In the genomic region with DNA sequence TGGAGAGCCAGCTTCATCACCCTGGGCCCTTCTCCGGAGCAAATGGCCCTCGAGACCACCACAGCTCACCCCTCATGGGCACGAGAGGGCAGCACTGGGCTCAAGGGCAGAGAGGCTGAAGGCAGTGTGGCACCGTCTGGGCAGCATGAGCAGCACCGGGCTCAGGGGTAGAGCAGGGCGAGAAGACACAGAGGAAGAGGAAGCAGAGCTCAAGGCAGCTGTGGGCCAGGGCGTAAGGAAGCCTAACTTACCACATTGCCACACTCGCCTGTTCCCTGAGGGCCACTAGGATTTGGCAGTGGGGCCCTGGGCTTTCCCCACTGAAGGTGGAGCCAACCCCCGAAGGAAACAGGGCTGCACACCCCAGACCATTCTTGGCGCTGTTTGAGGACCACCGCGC, we compare ENCODE assay signal across 21 cellular contexts. TPM values are rescaled to one million over a fixed set of nuclear protein-coding genes. Genes with fewer than 3 reads are reported as not detected.
A peak's percentile ranks its signal among the peaks of the same experiment; 100 is the strongest.
DNase-seq lines count a peak whose midpoint lies in the region; ATAC-seq, FAIRE-seq and TF ChIP-seq lines count a peak whose summit lies in the region.
"Had no signal": no experiment of that assay in that cellular context is flagged by ENCODE, and none has a peak within 500 bp of the region (broad histone marks: within the 10 kb centered on the region; RNA-seq: fewer than 3 reads in every experiment).

No MANE protein-coding gene starts in this region.

- in situ Hi-C loops in GM12878 (cut with MboI): no loop called here

- H3K4me2 ChIP-seq in GM12878 (ENCODE audit: control insufficient read depth, insufficient read depth): no peak overlapping the region
- no peak overlapping the region for H3K4me2 ChIP-seq in PC-3 (ENCODE audit: low read length)
- H3K4me2 ChIP-seq: GM23338 had no signal

- TF ChIP-seq POLR2A in GM12878 (IDR thresholded peaks at IDR 0.05; ENCODE audit: low read depth, low read length): no peak

- H4K20me1 ChIP-seq in GM12878 (ENCODE audit: control insufficient read depth, insufficient read depth): no peaks in the 10 kb centered on the region
- H4K20me1 ChIP-seq in PC-3 (ENCODE audit: low read length): no peaks in the 10 kb centered on the region

- no peak overlapping the region for H3K27ac Mint-ChIP-seq in activated naive CD4-positive, alpha-beta T cell treated with anti-CD3 and anti-CD28 coated beads for 36 hours
- H3K27ac Mint-ChIP-seq: activated CD4-positive, alpha-beta memory T cell treated with anti-CD3 and anti-CD28 coated beads for 36 hours; CD8-positive, alpha-beta memory T cell; GM23338 had no signal

- 28% methylated on average over 12 of the region's 12 CpGs for WGBS in GM12878 (ENCODE audit: insufficient coverage, insufficient replicate concordance, low lambda C conversion rate, missing lambda C conversion rate)

- H3K79me2 ChIP-seq in GM12878 (ENCODE audit: control insufficient read depth, insufficient read depth, low read length): no peaks in the 10 kb centered on the region
- 0 out of 2 replicates have a peak, but pooled peaks cover 6% of the 10 kb centered on the region for H3K79me2 ChIP-seq in PC-3 (ENCODE audit: low read length)

- no peak overlapping the region for H3K4me3 ChIP-seq in GM06990 (replicated peaks; ENCODE audit: low read depth, low read length)
- H3K4me3 ChIP-seq in GM12878: no peak overlapping the region
- H3K4me3 ChIP-seq in PC-3 (ENCODE audit: low read length): no peak overlapping the region
- H3K4me3 ChIP-seq: adrenal gland, GM23338, prostate gland, SJCRH30, upper lobe of left lung had no signal

- no peak overlapping the region for H3K4me3 Mint-ChIP-seq in activated naive CD4-positive, alpha-beta T cell treated with anti-CD3 and anti-CD28 coated beads for 36 hours
- H3K4me3 Mint-ChIP-seq: activated CD4-positive, alpha-beta memory T cell treated with anti-CD3 and anti-CD28 coated beads for 36 hours; CD8-positive, alpha-beta memory T cell; GM23338 had no signal

- H3K36me3 Mint-ChIP-seq in activated naive CD4-positive, alpha-beta T cell treated with anti-CD3 and anti-CD28 coated beads for 36 hours (ENCODE audit: low read depth): no peaks in the 10 kb centered on the region
- H3K36me3 Mint-ChIP-seq: activated CD4-positive, alpha-beta memory T cell treated with anti-CD3 and anti-CD28 coated beads for 36 hours; CD8-positive, alpha-beta memory T cell had no signal

- H3K27ac ChIP-seq in GM12878 (ENCODE audit: control insufficient read depth, insufficient read depth): no peak overlapping the region
- no peak overlapping the region for H3K27ac ChIP-seq in PC-3 (ENCODE audit: low read length)
- H3K27ac ChIP-seq: prostate gland, SJCRH30, upper lobe of left lung had no signal

- H3K9me3 Mint-ChIP-seq in activated naive CD4-positive, alpha-beta T cell treated with anti-CD3 and anti-CD28 coated beads for 36 hours: no peaks in the 10 kb centered on the region
- H3K9me3 Mint-ChIP-seq: activated CD4-positive, alpha-beta memory T cell treated with anti-CD3 and anti-CD28 coated beads for 36 hours; CD8-positive, alpha-beta memory T cell; GM23338 had no signal

- POLR2A ChIA-PET in GM12878 (lab: Charles Lee): no interaction called here
- POLR2A ChIA-PET in PC-3 (lab: Charles Lee; ENCODE audit: unreplicated experiment): no interaction called here

- H2AFZ ChIP-seq in GM12878 (ENCODE audit: control insufficient read depth, low read depth, low read length) (no peak overlapping the region), PC-3 (ENCODE audit: low read length) (no peak overlapping the region)
- H2AFZ ChIP-seq: GM23338 had no signal

- H3K36me3 ChIP-seq in GM06990 (ENCODE audit: control insufficient read depth, insufficient read depth, low read length) (no peaks in the 10 kb centered on the region), GM12878 (ENCODE audit: control insufficient read depth in 2 of 2, insufficient read depth in 2 of 2, low read length in 1 of 2) (no peaks in the 10 kb centered on the region), PC-3 (ENCODE audit: low read depth, low read length) (peaks cover 4% of the 10 kb centered on the region; the same call in 1 of the 2 replicates)
- H3K36me3 ChIP-seq: adrenal gland, prostate gland, SJCRH30, upper lobe of left lung had no signal

- FAIRE-seq in GM12878 (lab: Jason Lieb, UNC): no peak

- no peaks in the 10 kb centered on the region for H3F3A ChIP-seq in PC-3 (ENCODE audit: low read length, unreplicated experiment)

- SMC1A ChIA-PET in GM12878 (lab: Charles Lee; ENCODE audit: uncharacterized antibody, unreplicated experiment): no interaction called here

- ATAC-seq in GM12878: peak; percentile 10; the same call in 2 of the 3 replicates
- no peak for ATAC-seq in PC-3
- ATAC-seq: GM23338 had no signal

- BruUV-seq in GM12878 (replicated peaks; lab: Mats Ljungman, UMichigan) (no TSS peak), PC-3 (replicated peaks; lab: Mats Ljungman, UMichigan) (no TSS peak)

- RAD21 ChIA-PET in GM12878 (lab: Charles Lee; ENCODE audit: unreplicated experiment): no interaction called here

- H3K27me3 Mint-ChIP-seq in activated naive CD4-positive, alpha-beta T cell treated with anti-CD3 and anti-CD28 coated beads for 36 hours (ENCODE audit: low read depth): no peaks in the 10 kb centered on the region
- H3K27me3 Mint-ChIP-seq: activated CD4-positive, alpha-beta memory T cell treated with anti-CD3 and anti-CD28 coated beads for 36 hours had no signal

- CTCF ChIA-PET in GM12878 (lab: Yijun Ruan, JAX): interaction anchor here (1.1 to 2.3 kb wide), 4 partner anchors 8 to 20 kb away, joined by 3 to 8 read pairs (median 6); no protein-coding TSS in a partner anchor
- CTCF ChIA-PET in activated naive CD4-positive, alpha-beta T cell treated with anti-CD3 and anti-CD28 coated beads for 36 hours (lab: Charles Lee): interaction anchor here (0.9 to 1.9 kb wide), 4 partner anchors 8 to 19 kb away, joined by 4 to 7 read pairs (median 4); no protein-coding TSS in a partner anchor
- CTCF ChIA-PET in PC-3 (lab: Charles Lee): no interaction called here

- no peak for TF ChIP-seq RAD21 in GM12878 (IDR thresholded peaks at IDR 0.05; ENCODE audit: insufficient read depth, low read depth, low read length)

- TF ChIP-seq CTCF in GM06990 (IDR thresholded peaks at IDR 0.05; ENCODE audit: insufficient read depth, low read length, poor library complexity, severe bottlenecking) (peak; percentile 20), GM12878 (IDR thresholded peaks at IDR 0.05 in 2 of 3, conservative IDR thresholded peaks at IDR 0.05 in 1 of 3; ENCODE audit: control insufficient read depth in 2 of 3, extremely low read depth in 1 of 3, insufficient read depth in 1 of 3, low read depth in 3 of 3, low read length in 3 of 3) (0 out of 6 replicates have a peak, but pooled peaks of 1 of the 3 experiments have one; percentile 16), PC-3 (conservative IDR thresholded peaks at IDR 0.05; ENCODE audit: low read depth, low read length) (no peak)

- H3K9ac ChIP-seq in GM12878 (ENCODE audit: control insufficient read depth, insufficient read depth, low read length) (no peak overlapping the region), PC-3 (ENCODE audit: low read length) (no peak overlapping the region)

- H3K4me1 ChIP-seq in GM12878 (ENCODE audit: control insufficient read depth, insufficient read depth, low read length): peaks cover 5% of the 10 kb centered on the region
- H3K4me1 ChIP-seq in PC-3 (ENCODE audit: insufficient read depth, low read length): peaks cover 15% of the 10 kb centered on the region
- H3K4me1 ChIP-seq: prostate gland, SJCRH30, upper lobe of left lung had no signal

- H3K9me3 ChIP-seq in GM12878 (replicated peaks; ENCODE audit: control insufficient read depth, insufficient read depth, low read length) (no peaks in the 10 kb centered on the region), PC-3 (ENCODE audit: low read length) (no peaks in the 10 kb centered on the region)
- H3K9me3 ChIP-seq: adrenal gland, prostate gland, SJCRH30, upper lobe of left lung had no signal

- H3K27me3 ChIP-seq in GM06990 (replicated peaks; ENCODE audit: control insufficient read depth, insufficient read depth, low read length) (no peaks in the 10 kb centered on the region), GM12878 (replicated peaks in 1 of 2; ENCODE audit: control insufficient read depth in 2 of 2, insufficient read depth in 2 of 2, low read length in 1 of 2) (no peaks in the 10 kb centered on the region), PC-3 (ENCODE audit: low read length) (no peaks in the 10 kb centered on the region)
- H3K27me3 ChIP-seq: adrenal gland, SJCRH30, upper lobe of left lung had no signal

- DNase-seq in Ammon's horn (ENCODE audit: low spot score) (peak; percentile 17), GM06990 (ENCODE audit: extremely low read depth, insufficient read length) (no peak), NCI-H69 (lab: John Stamatoyannopoulos, UW) (peak; percentile 4), GM12878 (ENCODE audit: low read depth, low spot score) (no peak), PC-3 (no peak)
- no peak for DNase-seq in stimulated activated CD4-positive, alpha-beta T cell treated with anti-CD3 and anti-CD28 coated beads, Interleukin-1b, Interleukin-23, amount 100 ng/mL, for 48 hours
- no peak for DNase-seq in activated naive CD4-positive, alpha-beta T cell treated with anti-CD3 and anti-CD28 coated beads for 36 hours
- DNase-seq: activated CD4-positive, alpha-beta memory T cell treated with anti-CD3 and anti-CD28 coated beads for 36 hours; activated CD4-positive, CD25-positive, alpha-beta regulatory T cell; activated gamma-delta T cell; activated T-cell treated with anti-CD3 and anti-CD28 coated beads for 4 hours; adrenal gland; CD8-positive, alpha-beta memory T cell; cortex of kidney; DMS79; NCI-H526; T-helper 2 cell; upper lobe of left lung had no signal

- TF ChIP-seq EP300 in GM12878 (IDR thresholded peaks at IDR 0.05; ENCODE audit: borderline replicate concordance in 1 of 2, control insufficient read depth in 1 of 2, low read depth in 2 of 2, low read length in 2 of 2): no peak

- intact Hi-C loops in GM12878 (cut with micrococcal nuclease; ENCODE audit: unreplicated experiment) (no loop called here), PC-3 (cut with micrococcal nuclease) (no loop called here)
- intact Hi-C loops in activated naive CD4-positive, alpha-beta T cell treated with anti-CD3 and anti-CD28 coated beads for 36 hours (cut with micrococcal nuclease): no loop called here

- no peaks in the 10 kb centered on the region for H3K9me2 ChIP-seq in PC-3 (replicated peaks; ENCODE audit: low read length)

- no peaks in the 10 kb centered on the region for H3K4me1 Mint-ChIP-seq in activated naive CD4-positive, alpha-beta T cell treated with anti-CD3 and anti-CD28 coated beads for 36 hours (ENCODE audit: low read depth)
- H3K4me1 Mint-ChIP-seq: CD8-positive, alpha-beta memory T cell had no signal

RNA-seq across cellular contexts. Expression of a gene that starts 15.5 kb away (rescaled TPM):
- 0.37 and 0.81 TPM in 2 replicates for total RNA-seq in GM12878 (2013; cell fraction: nucleolus; rRNA removed)
- total RNA-seq in GM12878 (2014; rRNA removed): 0.56 and 0.71 TPM in 2 replicates
- 0.54 and 0.55 TPM in 2 replicates for total RNA-seq in GM12878 (2014; rRNA removed; fragmentation: Illumina TruSeq; extraction: Trizol)
- total RNA-seq in GM12878 (2021): 0.51 and 0.69 TPM in 2 replicates
- 0.35 TPM for polyA plus RNA-seq in GM12878 (2011; ENCODE audit: low read depth)
- 1.3 and 1.6 TPM in 2 replicates for polyA plus RNA-seq in GM12878 (2011; rRNA removed)
- polyA plus RNA-seq in GM12878 (2011; cell fraction: cytosol; rRNA removed): 1.0 and 1.2 TPM in 2 replicates
- polyA plus RNA-seq in GM12878 (2011; cell fraction: nucleus; rRNA removed): 1.1 and 1.3 TPM in 2 replicates
- polyA plus RNA-seq in GM12878 (2012): 0.32 and 0.58 TPM in 2 replicates
- 0.46 and 0.85 TPM in 2 replicates for polyA plus RNA-seq in GM12878 (2014; fragmentation: Illumina TruSeq; extraction: Trizol)
- polyA plus RNA-seq in GM12878 (2014; fragmentation: Nextera tagmentation; extraction: Ambion mirVana): under 1 TPM; 0.23 to 0.27 TPM
- 0.51 and 0.74 TPM in 2 replicates for polyA plus RNA-seq in GM12878 (2014; rRNA removed)
- polyA plus RNA-seq in GM12878 (2016; fragmentation: Nextera tagmentation; extraction: Ambion mirVana): under 1 TPM; 0.71 to 0.97 TPM
- polyA minus RNA-seq in GM12878 (2011; rRNA and poly(A)+ RNA removed): 0.93 and 1.2 TPM in 2 replicates
- polyA minus RNA-seq in GM12878 (2011; cell fraction: cytosol; rRNA and poly(A)+ RNA removed): 0.27 and 0.62 TPM in 2 replicates
- polyA minus RNA-seq in GM12878 (2011; cell fraction: nucleus; rRNA and poly(A)+ RNA removed): 0.24 and 0.38 TPM in 2 replicates
- 1 to 10 TPM; 1.9 to 2.3 TPM for total RNA-seq in activated naive CD4-positive, alpha-beta T cell treated with anti-CD3 and anti-CD28 coated beads for 36 hours
- 68.9 and 77.0 TPM in 2 replicates for total RNA-seq in PC-3 (2014; rRNA removed)

Comparison
In these comparisons a context has a peak if more than half of its experiments do, and no peak if none do; other contexts are left out.
1. DNase-seq: peak in Ammon's horn (single experiment) and NCI-H69 (single experiment); none in GM06990 (single experiment), GM12878 (single experiment), stimulated activated CD4-positive, alpha-beta T cell treated with anti-CD3 and anti-CD28 coated beads, Interleukin-1b, Interleukin-23, amount 100 ng/mL, for 48 hours (single experiment), activated naive CD4-positive, alpha-beta T cell treated with anti-CD3 and anti-CD28 coated beads for 36 hours (single experiment) and PC-3 (single experiment).
2. RNA of a gene that starts 15.5 kb away (total RNA-seq): 68.9 to 77.0 TPM in PC-3; 1.9 to 2.3 TPM in activated naive CD4-positive, alpha-beta T cell treated with anti-CD3 and anti-CD28 coated beads for 36 hours and 0.37 to 0.81 TPM in GM12878; every median in the first group is over 10 times any median in the second.